Comparison of ENCODE assay signal across 8 cellular contexts in genomic region chr1:9874959-9875635, GRCh38. TPM values are rescaled to one million over a fixed set of nuclear protein-coding genes. Genes with fewer than 3 reads are reported as not detected.
DNase-seq lines count a peak whose midpoint lies in the region; ATAC-seq and TF ChIP-seq lines count a peak whose summit lies in the region.

No MANE protein-coding gene starts in this region.

- DNase-seq in DMS153 treated with DMSO at 0.1 percent for 48 hours (lab: John Stamatoyannopoulos, UW; ENCODE audit: unreplicated experiment) (peak; percentile 63), HK-2 (ENCODE audit: unreplicated experiment) (peak; percentile 72), NOMO-1 treated with DMSO at 0.1 percent for 48 hours (lab: John Stamatoyannopoulos, UW; ENCODE audit: unreplicated experiment) (peak; percentile 41), epithelial cell of esophagus (ENCODE audit: low read depth) (peak; percentile 76), mucosa of descending colon (peak in 2 of 3 donors; percentile 71 to 73)
- peak; percentile 44 for DNase-seq in activated CD8-positive, alpha-beta memory T cell treated with anti-CD3 and anti-CD28 coated beads, Interleukin-2, amount 50 U/mL, for 24 hours (ENCODE audit: extremely low read depth)
- DNase-seq in stimulated activated CD8-positive, alpha-beta memory T cell treated with anti-CD3 and anti-CD28 coated beads, Interleukin-4, amount 100 ng/mL, for 24 hours (ENCODE audit: low read depth), result peak; percentile 58

- no peaks in the 10 kb centered on the region for H3K36me3 ChIP-seq in mucosa of descending colon (ENCODE audit: low read depth)

- TF ChIP-seq CTCF in epithelial cell of esophagus (IDR thresholded peaks at IDR 0.05; ENCODE audit: insufficient read depth, low read depth, low read length, missing control alignments) (peak; percentile 93), mucosa of descending colon (IDR thresholded peaks at IDR 0.05) (peak; percentile 88)

- no peaks in the 10 kb centered on the region for H3K9me3 ChIP-seq in mucosa of descending colon

- no peaks in the 10 kb centered on the region for H3K4me1 ChIP-seq in mucosa of descending colon (ENCODE audit: low read depth)

- intact Hi-C loops in mucosa of descending colon (cut with DNase I, micrococcal nuclease), result loop anchor here (2.0 to 10.0 kb wide), 2 partner anchors 60 to 70 kb away; partner anchors contain the start of genes LZIC (in 1 of the 2) and NMNAT1 (in 1 of the 2)

- H3K4me3 ChIP-seq in epithelial cell of esophagus (ENCODE audit: low read length) (peak overlapping the region; percentile 13), mucosa of descending colon (no peak overlapping the region)

- peak; percentile 79 for ATAC-seq in mucosa of descending colon
- ATAC-seq in GM19455 (IDR thresholded peaks at IDR 0.05; ENCODE audit: unreplicated experiment), result no peak

RNA-seq across cellular contexts. Expression of gene CTNNBIP1, which starts 35.0 kb away (rescaled TPM):
- 10 to 100 TPM; 20.0 to 24.4 (median 23.3) TPM for total RNA-seq in mucosa of descending colon

RNA-seq across cellular contexts. Expression of gene CLSTN1, which starts 51.3 kb away (rescaled TPM):
- total RNA-seq in mucosa of descending colon, result 100 to 1,000 TPM; 166 to 275 (median 224) TPM
